Comparison of ENCODE assay signal across 2 cellular contexts in genomic region chr20:20713244-20713765, GRCh38.
TF ChIP-seq lines count a peak whose summit lies in the region.

No MANE protein-coding gene starts in this region.

TF ChIP-seq in SK-N-SH, 30 proteins besides CTCF, POLR2A, EP300 and RAD21 (continued from another document):
- TF ChIP-seq ZBTB33 (IDR thresholded peaks at IDR 0.05; ENCODE audit: borderline replicate concordance, low read depth) (no peak), RCOR1 (IDR thresholded peaks at IDR 0.05; ENCODE audit: low read length) (no peak)

TF ChIP-seq in SK-N-SH treated with all-trans-retinoic acid at 6 μM for 48 hours, 23 proteins besides CTCF, POLR2A, EP300 and RAD21 (continued from another document):
- TF ChIP-seq PATZ1 (CRISPR knock-in tag; IDR thresholded peaks at IDR 0.05; ENCODE audit: borderline replicate concordance) = no peak
- TF ChIP-seq CREB5 (CRISPR knock-in tag; IDR thresholded peaks at IDR 0.05; ENCODE audit: low read depth) = no peak
- no peak for TF ChIP-seq ZNF8 (CRISPR knock-in tag; IDR thresholded peaks at IDR 0.05)
- no peak for TF ChIP-seq POU6F1 (CRISPR knock-in tag; IDR thresholded peaks at IDR 0.05; ENCODE audit: borderline replicate concordance, low read depth)
- TF ChIP-seq ZFP3 (CRISPR knock-in tag; IDR thresholded peaks at IDR 0.05) = no peak
- TF ChIP-seq ARNTL (CRISPR knock-in tag; IDR thresholded peaks at IDR 0.05; ENCODE audit: borderline replicate concordance, low read depth) = no peak
- no peak for TF ChIP-seq TOX (CRISPR knock-in tag; IDR thresholded peaks at IDR 0.05; ENCODE audit: borderline replicate concordance)
- TF ChIP-seq TCF4 (CRISPR knock-in tag; IDR thresholded peaks at IDR 0.05; ENCODE audit: borderline replicate concordance) = no peak
- no peak for TF ChIP-seq RARB (CRISPR knock-in tag; IDR thresholded peaks at IDR 0.05)
- no peak for TF ChIP-seq CSDC2 (CRISPR knock-in tag; IDR thresholded peaks at IDR 0.05)
- no peak for TF ChIP-seq ZNF565 (CRISPR knock-in tag; conservative IDR thresholded peaks at IDR 0.05; ENCODE audit: low read depth)
TF ChIP-seq in SK-N-SH treated with all-trans-retinoic acid at 6 μM for 48 hours: peak in this region for 0.
